Comparison of ENCODE assay signal across 9 cellular contexts in genomic region chr13:36997716-36998427, GRCh38. TPM values are rescaled to one million over a fixed set of nuclear protein-coding genes. Genes with fewer than 3 reads are reported as not detected.
DNase-seq lines count a peak whose midpoint lies in the region; ATAC-seq and TF ChIP-seq lines count a peak whose summit lies in the region.
"Had no signal": no experiment of that assay in that cellular context is flagged by ENCODE, and none has a peak within 500 bp of the region (broad histone marks: within the 10 kb centered on the region; RNA-seq: fewer than 3 reads in every experiment).

No MANE protein-coding gene starts in this region.

- no peak for TF ChIP-seq EP300 in tibial nerve (IDR thresholded peaks at IDR 0.05)

- peaks cover 3 to 5% of the 10 kb centered on the region in 2 donors for H3K4me1 ChIP-seq in ascending aorta
- peaks cover 13 to 30% of the 10 kb centered on the region in 2 donors for H3K4me1 ChIP-seq in left lung
- peaks cover 0 to 55% (median 10%) of the 10 kb centered on the region in 4 donors for H3K4me1 ChIP-seq in tibial nerve

- DNase-seq in activated naive CD4-positive, alpha-beta T cell treated with anti-CD3 and anti-CD28 coated beads, Interleukin-2, amount 10 ng/mL, durations not matched to agents 7 days and 5 days: no peak
- no peak for DNase-seq in activated naive CD4-positive, alpha-beta T cell (lab: John Stamatoyannopoulos, UW)
- DNase-seq in ascending aorta (ENCODE audit: low spot score in 2 of 2) (no peak), left lung (no peak), tibial nerve (ENCODE audit: low spot score in 2 of 2) (no peak), NCI-H1105 treated with DMSO at 0.1 percent for 48 hours (lab: John Stamatoyannopoulos, UW) (no peak), HUDEP-2 (lab: John Stamatoyannopoulos, UW; ENCODE audit: unreplicated experiment in 76 of 76) (no peak)
- DNase-seq: Kasumi-1 had no signal

- WGBS in tibial nerve, 2 donors: 68 to 69% methylated on average over 6 of the region's 6 CpGs

- ATAC-seq in left lung (no peak), HG02759 (IDR thresholded peaks at IDR 0.05; ENCODE audit: unreplicated experiment) (no peak)

- no peaks in the 10 kb centered on the region for H3K9me3 Mint-ChIP-seq in activated naive CD4-positive, alpha-beta T cell treated with anti-CD3 and anti-CD28 coated beads, Interleukin-2, amount 10 ng/mL, durations not matched to agents 7 days and 5 days

- peaks cover 5 to 24% of the 10 kb centered on the region in 2 donors for H3K36me3 ChIP-seq in ascending aorta
- H3K36me3 ChIP-seq in left lung: peaks cover 2 to 25% of the 10 kb centered on the region in 2 donors
- peaks cover 0 to 24% (median 6%) of the 10 kb centered on the region in 3 donors for H3K36me3 ChIP-seq in tibial nerve

- CTCF ChIA-PET in activated naive CD4-positive, alpha-beta T cell treated with anti-CD3 and anti-CD28 coated beads, Interleukin-2, amount 10 ng/mL, durations not matched to agents 7 days and 5 days (lab: Charles Lee): interaction anchor here (0.7 to 2.3 kb wide), 3 partner anchors 9 to 140 kb away, joined by 3 to 6 read pairs (median 3); no protein-coding TSS in a partner anchor

- TF ChIP-seq CTCF in ascending aorta (IDR thresholded peaks at IDR 0.05) (no peak), left lung (IDR thresholded peaks at IDR 0.05) (no peak), tibial nerve (IDR thresholded peaks at IDR 0.05) (no peak)

- peak overlapping the region; percentile 100 for H3K27ac Mint-ChIP-seq in activated naive CD4-positive, alpha-beta T cell treated with anti-CD3 and anti-CD28 coated beads, Interleukin-2, amount 10 ng/mL, durations not matched to agents 7 days and 5 days

- H3K4me3 Mint-ChIP-seq in activated naive CD4-positive, alpha-beta T cell treated with anti-CD3 and anti-CD28 coated beads, Interleukin-2, amount 10 ng/mL, durations not matched to agents 7 days and 5 days: peak overlapping the region; percentile 99

- H3K4me3 ChIP-seq in ascending aorta (peak overlapping the region; percentile 88 to 98), left lung (peak overlapping the region; percentile 87 to 89), tibial nerve (peak overlapping the region; percentile 77 to 99 (median 90))

- H3K27me3 ChIP-seq in ascending aorta (no peaks in the 10 kb centered on the region), left lung (no peaks in the 10 kb centered on the region), tibial nerve (no peaks in the 10 kb centered on the region)

- H3K27me3 Mint-ChIP-seq in activated naive CD4-positive, alpha-beta T cell treated with anti-CD3 and anti-CD28 coated beads, Interleukin-2, amount 10 ng/mL, durations not matched to agents 7 days and 5 days: peaks cover 9% of the 10 kb centered on the region

- H3K9me3 ChIP-seq in ascending aorta: no peaks in the 10 kb centered on the region
- H3K9me3 ChIP-seq in left lung: no peaks in the 10 kb centered on the region
- no peaks in the 10 kb centered on the region for H3K9me3 ChIP-seq in tibial nerve

- H3K27ac ChIP-seq in ascending aorta (peak overlapping the region; percentile 98 to 100), left lung (peak overlapping the region; percentile 98), tibial nerve (peak overlapping the region in 3 of 4 donors; percentile 88 to 97 (median 95))

- TF ChIP-seq POLR2A in tibial nerve (IDR thresholded peaks at IDR 0.05): no peak

- H3K4me1 Mint-ChIP-seq in activated naive CD4-positive, alpha-beta T cell treated with anti-CD3 and anti-CD28 coated beads, Interleukin-2, amount 10 ng/mL, durations not matched to agents 7 days and 5 days: peaks cover 37% of the 10 kb centered on the region

- peaks cover 32% of the 10 kb centered on the region for H3K36me3 Mint-ChIP-seq in activated naive CD4-positive, alpha-beta T cell treated with anti-CD3 and anti-CD28 coated beads, Interleukin-2, amount 10 ng/mL, durations not matched to agents 7 days and 5 days

- intact Hi-C loops in ascending aorta (cut with DNase I): loop anchor here (5.0 kb wide), 1 partner anchor 651 kb away; the partner anchor contains the start of gene SPART
- intact Hi-C loops in left lung (cut with DNase I): no loop called here

RNA-seq across cellular contexts. Expression of gene ALG5, which starts 1.3 kb away (rescaled TPM):
- total RNA-seq in ascending aorta (26.7 TPM), left lung (10 to 100 TPM; 36.5 to 42.7 TPM), tibial nerve (10 to 100 TPM; 36.6 to 45.0 (median 38.2) TPM)

RNA-seq across cellular contexts. Expression of gene EXOSC8, which starts 2.7 kb away (rescaled TPM):
- total RNA-seq in ascending aorta (16.8 TPM), left lung (10 to 100 TPM; 21.5 to 38.5 TPM), tibial nerve (10 to 100 TPM; 26.7 to 35.0 (median 31.9) TPM)
